ENCODE assay signal across 36 cellular contexts in genomic region chr3:196894557-196895295, GRCh38.
"Had no signal": no experiment of that assay in that cellular context is flagged by ENCODE, and none has a peak within 500 bp of the region (broad histone marks: within the 10 kb centered on the region; RNA-seq: fewer than 3 reads in every experiment).

No MANE protein-coding gene starts in this region.

- H3K27ac Mint-ChIP-seq: activated B cell treated with CpG ODN at 0.5 μM for 24 hours; activated CD4-positive, alpha-beta memory T cell treated with anti-CD3 and anti-CD28 coated beads for 36 hours; activated CD8-positive, alpha-beta memory T cell treated with anti-CD3 and anti-CD28 coated beads, Interleukin-2, amount 10 ng/mL, durations not matched to agents 7 days and 5 days; activated CD8-positive, alpha-beta T cell treated with anti-CD3 and anti-CD28 coated beads, Interleukin-2, amount 10 ng/mL, durations not matched to agents 7 days and 5 days; activated naive CD4-positive, alpha-beta T cell treated with anti-CD3 and anti-CD28 coated beads, Interleukin-2, amount 10 ng/mL, durations not matched to agents 7 days and 5 days; activated naive CD4-positive, alpha-beta T cell treated with anti-CD3 and anti-CD28 coated beads, Interleukin-2, amount 50 U/mL, for 72 hours; activated naive CD8-positive, alpha-beta T cell treated with anti-CD3 and anti-CD28 coated beads, Interleukin-2, amount 10 ng/mL, durations not matched to agents 7 days and 5 days; activated T-helper 1 cell treated with anti-CD3 and anti-CD28 coated beads, Interleukin-12 subunit alpha, Interleukin-12 subunit beta, Interleukin-2, Interleukin-4 antibody, amounts not matched to agents 30 ng/mL and 10 ng/mL and 1 ng/mL, durations not matched to agents 14 hours and 24 hours and 36 hours; activated T-helper 2 cell treated with anti-CD3 and anti-CD28 coated beads, Interferon-gamma antibody, Interleukin-2, Interleukin-4, amounts not matched to agents 10 μg/mL and 5 μg/mL and 100 μg/mL, durations not matched to agents 14 hours and 24 hours and 36 hours; effector memory CD8-positive, alpha-beta T cell; T-cell; T-helper 1 cell treated with Interleukin-12 subunit alpha and Interleukin-12 subunit beta and Interleukin-4 antibody, amounts not matched to agents 30 μg/mL and 1 μg/mL, for 36 hours; T-helper 2 cell treated with Interferon-gamma antibody and Interleukin-4, amounts not matched to agents 5 μg/mL and 100 μg/mL, for 36 hours had no signal

- H3K9me3 Mint-ChIP-seq: activated B cell treated with CpG ODN at 0.5 μM for 24 hours; activated CD4-positive, alpha-beta memory T cell treated with anti-CD3 and anti-CD28 coated beads for 36 hours; activated naive CD4-positive, alpha-beta T cell treated with anti-CD3 and anti-CD28 coated beads, Interleukin-2, amount 10 ng/mL, durations not matched to agents 7 days and 5 days; activated naive CD4-positive, alpha-beta T cell treated with anti-CD3 and anti-CD28 coated beads, Interleukin-2, amount 50 U/mL, for 72 hours; activated naive CD8-positive, alpha-beta T cell treated with anti-CD3 and anti-CD28 coated beads, Interleukin-2, amount 10 ng/mL, durations not matched to agents 7 days and 5 days; activated T-helper 1 cell treated with anti-CD3 and anti-CD28 coated beads, Interleukin-12 subunit alpha, Interleukin-12 subunit beta, Interleukin-2, Interleukin-4 antibody, amounts not matched to agents 30 ng/mL and 10 ng/mL and 1 ng/mL, durations not matched to agents 14 hours and 24 hours and 36 hours; activated T-helper 2 cell treated with anti-CD3 and anti-CD28 coated beads, Interferon-gamma antibody, Interleukin-2, Interleukin-4, amounts not matched to agents 10 μg/mL and 5 μg/mL and 100 μg/mL, durations not matched to agents 14 hours and 24 hours and 36 hours; central memory CD8-positive, alpha-beta T cell; effector memory CD8-positive, alpha-beta T cell; T-cell; T-helper 1 cell treated with Interleukin-12 subunit alpha and Interleukin-12 subunit beta and Interleukin-4 antibody, amounts not matched to agents 30 μg/mL and 1 μg/mL, for 36 hours; T-helper 2 cell treated with Interferon-gamma antibody and Interleukin-4, amounts not matched to agents 5 μg/mL and 100 μg/mL, for 36 hours had no signal

- H3K27me3 Mint-ChIP-seq: activated B cell treated with CpG ODN at 0.5 μM for 24 hours; activated CD4-positive, alpha-beta memory T cell treated with anti-CD3 and anti-CD28 coated beads for 36 hours; activated CD8-positive, alpha-beta memory T cell treated with anti-CD3 and anti-CD28 coated beads, Interleukin-2, amount 10 ng/mL, durations not matched to agents 7 days and 5 days; activated naive CD4-positive, alpha-beta T cell treated with anti-CD3 and anti-CD28 coated beads, Interleukin-2, amount 10 ng/mL, durations not matched to agents 7 days and 5 days; activated naive CD8-positive, alpha-beta T cell treated with anti-CD3 and anti-CD28 coated beads, Interleukin-2, amount 10 ng/mL, durations not matched to agents 7 days and 5 days; central memory CD8-positive, alpha-beta T cell; effector memory CD8-positive, alpha-beta T cell; T-cell had no signal

- H3K4me3 ChIP-seq: esophagus squamous epithelium, gastroesophageal sphincter, heart right ventricle had no signal

- DNase-seq: activated B cell treated with CpG ODN at 0.5 μM for 24 hours; activated CD4-positive, alpha-beta memory T cell treated with anti-CD3 and anti-CD28 coated beads for 36 hours; activated CD4-positive, alpha-beta T cell treated with anti-CD3 and anti-CD28 coated beads for 48 hours; activated CD8-positive, alpha-beta memory T cell treated with anti-CD3 and anti-CD28 coated beads, Interleukin-2, amount 10 ng/mL, durations not matched to agents 7 days and 5 days; activated CD8-positive, alpha-beta memory T cell treated with anti-CD3 and anti-CD28 coated beads, Interleukin-2, amount 50 U/mL, for 4 hours; activated CD8-positive, alpha-beta T cell treated with anti-CD3 and anti-CD28 coated beads, Interleukin-2, amount 10 ng/mL, durations not matched to agents 7 days and 5 days; activated effector memory CD4-positive, alpha-beta T cell treated with anti-CD3 and anti-CD28 coated beads, Interleukin-2, amount 50 U/mL, for 16 hours; activated naive CD4-positive, alpha-beta T cell; activated naive CD4-positive, alpha-beta T cell treated with anti-CD3 and anti-CD28 coated beads, Interleukin-2, amount 10 ng/mL, durations not matched to agents 7 days and 5 days; activated naive CD8-positive, alpha-beta T cell treated with anti-CD3 and anti-CD28 coated beads, Interleukin-2, amount 10 ng/mL, durations not matched to agents 7 days and 5 days; activated T-cell treated with anti-CD3 and anti-CD28 coated beads, Interleukin-2, amount 50 U/mL, for 1 hour; activated T-cell treated with anti-CD3 and anti-CD28 coated beads, Interleukin-2, amount 50 U/mL, for 48 hours; anterior cingulate cortex; brain microvascular endothelial cell; cortex of kidney; dermis blood vessel endothelial cell; effector CD4-positive, alpha-beta T cell; effector memory CD8-positive, alpha-beta T cell; esophagus squamous epithelium; foreskin melanocyte; heart right ventricle; T-cell; T1000; WERI-Rb-1 had no signal

- H3K27me3 ChIP-seq: brain microvascular endothelial cell, esophagus squamous epithelium, gastroesophageal sphincter, heart right ventricle had no signal

- H3K36me3 ChIP-seq: brain microvascular endothelial cell, gastroesophageal sphincter, WERI-Rb-1 had no signal

- H3K27ac ChIP-seq: brain microvascular endothelial cell, epithelial cell of prostate, esophagus squamous epithelium, gastroesophageal sphincter, heart right ventricle, WERI-Rb-1 had no signal

- FAIRE-seq: astrocyte, bronchial epithelial cell, colon had no signal

- H3K9me3 ChIP-seq: esophagus squamous epithelium, gastroesophageal sphincter, heart right ventricle had no signal

- H3K4me1 ChIP-seq: esophagus squamous epithelium had no signal

- H3K4me3 Mint-ChIP-seq: activated B cell treated with CpG ODN at 0.5 μM for 24 hours; activated CD4-positive, alpha-beta memory T cell treated with anti-CD3 and anti-CD28 coated beads for 36 hours; activated CD8-positive, alpha-beta memory T cell treated with anti-CD3 and anti-CD28 coated beads, Interleukin-2, amount 10 ng/mL, durations not matched to agents 7 days and 5 days; activated CD8-positive, alpha-beta T cell treated with anti-CD3 and anti-CD28 coated beads, Interleukin-2, amount 10 ng/mL, durations not matched to agents 7 days and 5 days; activated naive CD4-positive, alpha-beta T cell treated with anti-CD3 and anti-CD28 coated beads, Interleukin-2, amount 10 ng/mL, durations not matched to agents 7 days and 5 days; activated naive CD8-positive, alpha-beta T cell treated with anti-CD3 and anti-CD28 coated beads, Interleukin-2, amount 10 ng/mL, durations not matched to agents 7 days and 5 days; activated T-helper 1 cell treated with anti-CD3 and anti-CD28 coated beads, Interleukin-12 subunit alpha, Interleukin-12 subunit beta, Interleukin-2, Interleukin-4 antibody, amounts not matched to agents 30 ng/mL and 10 ng/mL and 1 ng/mL, durations not matched to agents 14 hours and 24 hours and 36 hours; central memory CD8-positive, alpha-beta T cell; effector memory CD8-positive, alpha-beta T cell; T-cell; T-helper 1 cell treated with Interleukin-12 subunit alpha and Interleukin-12 subunit beta and Interleukin-4 antibody, amounts not matched to agents 30 μg/mL and 1 μg/mL, for 36 hours; T-helper 2 cell treated with Interferon-gamma antibody and Interleukin-4, amounts not matched to agents 5 μg/mL and 100 μg/mL, for 36 hours had no signal

- ATAC-seq: activated CD4-positive, CD25-positive, alpha-beta regulatory T cell treated with anti-CD3 and anti-CD28 coated beads, Interleukin-2, amount 50 U/mL, for 24 hours; activated CD8-positive, alpha-beta memory T cell treated with anti-CD3 and anti-CD28 coated beads, Interleukin-2, amount 10 ng/mL, durations not matched to agents 7 days and 5 days; activated CD8-positive, alpha-beta T cell treated with anti-CD3 and anti-CD28 coated beads, Interleukin-2, amount 10 ng/mL, durations not matched to agents 7 days and 5 days; activated naive CD4-positive, alpha-beta T cell treated with anti-CD3 and anti-CD28 coated beads, Interleukin-2, amount 50 U/mL, for 72 hours; effector memory CD8-positive, alpha-beta T cell; gastroesophageal sphincter; heart right ventricle; T-cell had no signal
